Comparison of ENCODE assay signal across 11 cellular contexts in genomic region chr19:2720777-2721569, GRCh38. TPM values are rescaled to one million over a fixed set of nuclear protein-coding genes. Genes with fewer than 3 reads are reported as not detected.
DNase-seq lines count a peak whose midpoint lies in the region; ATAC-seq and TF ChIP-seq lines count a peak whose summit lies in the region.
"Had no signal": no experiment of that assay in that cellular context is flagged by ENCODE, and none has a peak within 500 bp of the region (broad histone marks: within the 10 kb centered on the region; RNA-seq: fewer than 3 reads in every experiment).

DIRAS1 (minus strand) TSS chr19:2721372; CDS start chr19:2717806, 3,566 bp downstream.

- H3K9me3 Mint-ChIP-seq in neural progenitor cell: no peaks in the 10 kb centered on the region
- H3K9me3 Mint-ChIP-seq: natural killer cell treated with Interleukin-12 subunit alpha and Interleukin-12 subunit beta and Interleukin-15 and Interleukin-18, amount 100 ng/mL, for 72 hours had no signal

- peaks cover 13% of the 10 kb centered on the region for H3K4me1 Mint-ChIP-seq in neural progenitor cell

- H3K4me1 ChIP-seq in BE2C (peaks cover 8% of the 10 kb centered on the region), neural progenitor cell (peaks cover 15% of the 10 kb centered on the region)

- no peak within 1 kb of the TSS for H3K9ac ChIP-seq in neural progenitor cell

- no peak within 1 kb of the TSS for H2AFZ ChIP-seq in neural progenitor cell (replicated peaks)

- H3K9me3 ChIP-seq in BE2C (0 out of 2 replicates have a peak, but pooled peaks cover under 1% of the 10 kb centered on the region), neural progenitor cell (ENCODE audit: low read depth) (no peaks in the 10 kb centered on the region)

- TF ChIP-seq CTCF in BE2C (IDR thresholded peaks at IDR 0.05; ENCODE audit: low read depth, low read length): no peak
- TF ChIP-seq CTCF in epithelial cell of proximal tubule (conservative IDR thresholded peaks at IDR 0.05; ENCODE audit: low read depth, low read length): no peak
- no peak for TF ChIP-seq CTCF in neural progenitor cell (IDR thresholded peaks at IDR 0.05)

- H3K27me3 Mint-ChIP-seq in neural progenitor cell (ENCODE audit: insufficient read depth, low read depth): peaks cover 23% of the 10 kb centered on the region

- H4K20me1 ChIP-seq in neural progenitor cell (ENCODE audit: low read depth): peaks cover 23% of the 10 kb centered on the region

- H3K27me3 ChIP-seq in BE2C: no peaks in the 10 kb centered on the region
- peaks cover 42% of the 10 kb centered on the region for H3K27me3 ChIP-seq in neural progenitor cell

- H3K36me3 ChIP-seq in BE2C (peaks cover 8% of the 10 kb centered on the region), neural progenitor cell (no peaks in the 10 kb centered on the region)

- ATAC-seq in GM21360 (IDR thresholded peaks at IDR 0.05; ENCODE audit: unreplicated experiment) (no peak), HG03565 (IDR thresholded peaks at IDR 0.05; ENCODE audit: unreplicated experiment) (no peak)
- ATAC-seq: natural killer cell treated with Interleukin-12 subunit alpha and Interleukin-12 subunit beta and Interleukin-15 and Interleukin-18, amount 100 ng/mL, for 72 hours had no signal

- H3K36me3 Mint-ChIP-seq in neural progenitor cell: peaks cover 7% of the 10 kb centered on the region

- no peak for TF ChIP-seq RAD21 in Ishikawa (IDR thresholded peaks at IDR 0.05; ENCODE audit: low read depth)

- H3K4me3 Mint-ChIP-seq in neural progenitor cell: peak within 1 kb of the TSS; percentile 87
- H3K4me3 Mint-ChIP-seq: natural killer cell treated with Interleukin-12 subunit alpha and Interleukin-12 subunit beta and Interleukin-15 and Interleukin-18, amount 100 ng/mL, for 72 hours had no signal

- H3K4me3 ChIP-seq in BE2C (ENCODE audit: low read depth, low read length) (peak within 1 kb of the TSS; percentile 65), epithelial cell of proximal tubule (ENCODE audit: low read depth, low read length) (peak within 1 kb of the TSS; percentile 22), neural progenitor cell (peak within 1 kb of the TSS; percentile 57)

- H3K79me2 ChIP-seq in neural progenitor cell (ENCODE audit: low read depth): no peaks in the 10 kb centered on the region

- peaks cover 21% of the 10 kb centered on the region for H3F3A ChIP-seq in neural progenitor cell (ENCODE audit: low read depth)

- H3K27ac Mint-ChIP-seq in neural progenitor cell: peak within 1 kb of the TSS; percentile 63
- H3K27ac Mint-ChIP-seq: natural killer cell treated with Interleukin-12 subunit alpha and Interleukin-12 subunit beta and Interleukin-15 and Interleukin-18, amount 100 ng/mL, for 72 hours had no signal

- H3K4me2 ChIP-seq in neural progenitor cell: peak within 1 kb of the TSS; percentile 93

- DNase-seq in BE2C: peak; percentile 54
- no peak for DNase-seq in epithelial cell of proximal tubule (ENCODE audit: low read depth)
- DNase-seq in neural progenitor cell (ENCODE audit: low spot score): peak; percentile 60
- no peak for DNase-seq in H4 (ENCODE audit: low spot score)
- DNase-seq in amygdala (lab: John Stamatoyannopoulos, UW): no peak
- DNase-seq: activated gamma-delta T cell, NCI-H1105 treated with DMSO at 0.1 percent for 48 hours had no signal

- no peak for TF ChIP-seq EP300 in Ishikawa (IDR thresholded peaks at IDR 0.05; ENCODE audit: borderline replicate concordance)

- H3K27ac ChIP-seq in neural progenitor cell: no peak within 1 kb of the TSS

TF ChIP-seq in Ishikawa, 13 proteins besides CTCF, POLR2A, EP300 and RAD21:
- TF ChIP-seq EGR1 (IDR thresholded peaks at IDR 0.05) (no peak), CEBPB (IDR thresholded peaks at IDR 0.05) (no peak), TCF12 (IDR thresholded peaks at IDR 0.05; ENCODE audit: low read depth) (no peak), TEAD4 (IDR thresholded peaks at IDR 0.05) (no peak), REST (IDR thresholded peaks at IDR 0.05; ENCODE audit: low read depth) (peak; percentile 77), FOXM1 (IDR thresholded peaks at IDR 0.05; ENCODE audit: borderline replicate concordance, low read depth) (no peak), ZBTB7A (IDR thresholded peaks at IDR 0.05; ENCODE audit: low read depth) (peak; percentile 52; the same call in 1 of the 2 replicates)

RNA-seq across cellular contexts. Expression of gene DIRAS1, which starts in this region (rescaled TPM):
- 52.2 TPM for polyA plus RNA-seq in BE2C (2012; ENCODE audit: insufficient read depth, insufficient read length, low read depth)
- total RNA-seq in epithelial cell of proximal tubule: 0.94 TPM in 1 of 2 replicates, not detected in the other
- 2.7 and 4.2 TPM in 2 replicates for total RNA-seq in neural progenitor cell (ENCODE audit: low replicate concordance)
- total RNA-seq in H4 (2014; rRNA removed; shearing (Covaris generic)): 1.1 and 1.3 TPM in 2 replicates
- total RNA-seq: natural killer cell treated with Interleukin-12 subunit alpha and Interleukin-12 subunit beta and Interleukin-15 and Interleukin-18, amount 100 ng/mL, for 72 hours had no signal

Comparison
In these comparisons a context has a peak if more than half of its experiments do, and no peak if none do; other contexts are left out.
1. DNase-seq: peak in BE2C (single experiment) and neural progenitor cell (single experiment); none in epithelial cell of proximal tubule (single experiment), H4 (single experiment) and amygdala (0 of 56).
2. Peak in every context shown above with its lines, with median percentiles within 50 percentile points of each other: H3K4me3 ChIP-seq.